ENCODE assay signal across 1 cellular context in genomic region chr20:46941404-46941803, GRCh38.
A peak's percentile ranks its signal among the peaks of the same experiment; 100 is the strongest.
TF ChIP-seq lines count a peak whose summit lies in the region.

No MANE protein-coding gene starts in this region.

TF ChIP-seq in K562, 482 proteins besides CTCF, POLR2A, EP300 and RAD21 (continued from another document):
- TF ChIP-seq GTF3C2 (IDR thresholded peaks at IDR 0.05; ENCODE audit: borderline replicate concordance, extremely low read depth, insufficient read length) = no peak
- TF ChIP-seq RBM25 (IDR thresholded peaks at IDR 0.05; ENCODE audit: low read depth, low read length, severe bottlenecking) = peak; percentile 67
- TF ChIP-seq RHOXF2B (CRISPR knock-in tag; conservative IDR thresholded peaks at IDR 0.05) = no peak
- no peak for TF ChIP-seq NCOA6 (IDR thresholded peaks at IDR 0.05)
- TF ChIP-seq ZNF239 (CRISPR knock-in tag; IDR thresholded peaks at IDR 0.05) = peak; percentile 83
- TF ChIP-seq THRAP3 (IDR thresholded peaks at IDR 0.05; ENCODE audit: borderline replicate concordance) = no peak
- TF ChIP-seq TARDBP (IDR thresholded peaks at IDR 0.05) = no peak
- TF ChIP-seq ZNF609 (CRISPR knock-in tag; IDR thresholded peaks at IDR 0.05; ENCODE audit: borderline replicate concordance) = no peak
- no peak for TF ChIP-seq ZNF184 (CRISPR knock-in tag; IDR thresholded peaks at IDR 0.05)
- TF ChIP-seq SMAD4 (CRISPR knock-in tag; conservative IDR thresholded peaks at IDR 0.05) = no peak
- TF ChIP-seq MTA1 (IDR thresholded peaks at IDR 0.05; ENCODE audit: borderline replicate concordance) = no peak
- TF ChIP-seq ZFPM2 (CRISPR knock-in tag; IDR thresholded peaks at IDR 0.05) = no peak
